ENCODE assay signal across 1 cellular context in the genomic region with DNA sequence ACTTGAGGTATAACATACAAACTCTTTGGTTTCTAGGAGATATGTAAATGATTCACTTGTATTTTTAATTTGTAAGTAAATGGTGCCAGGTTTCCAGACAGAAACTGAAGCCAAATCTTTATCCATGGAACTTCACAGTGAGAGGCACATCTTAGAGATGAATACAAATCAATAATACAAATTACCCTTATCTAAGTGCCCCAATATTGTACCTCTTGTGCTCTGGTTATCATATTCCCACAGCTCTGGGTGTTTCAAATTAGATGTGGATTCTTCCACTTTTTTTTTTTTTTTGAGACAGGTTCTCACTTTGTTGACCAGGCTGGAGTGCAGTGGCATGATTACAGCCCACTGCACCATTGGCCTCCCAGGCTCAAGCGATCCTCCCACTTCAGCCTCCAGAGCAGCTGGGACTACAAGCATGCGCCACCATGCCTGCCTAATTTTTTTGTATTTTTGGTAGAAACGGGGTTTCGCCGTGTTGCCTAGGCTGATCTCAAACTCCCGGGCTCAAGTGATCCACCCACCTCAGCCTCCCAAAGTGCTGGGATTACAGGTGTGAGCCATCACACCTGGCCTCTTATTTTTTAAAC.
TF ChIP-seq lines count a peak whose summit lies in the region.

No MANE protein-coding gene starts in this region.

TF ChIP-seq in K562, 482 proteins besides CTCF, POLR2A, EP300 and RAD21 (continued from another document):
- peak; percentile 46 for TF ChIP-seq TEAD4 (IDR thresholded peaks at IDR 0.05; ENCODE audit: low read length)
- TF ChIP-seq TEAD4 (CRISPR knock-in tag; IDR thresholded peaks at IDR 0.05; ENCODE audit: borderline replicate concordance): no peak
TF ChIP-seq in K562: peak in this region for 23.
